In the genomic region with DNA sequence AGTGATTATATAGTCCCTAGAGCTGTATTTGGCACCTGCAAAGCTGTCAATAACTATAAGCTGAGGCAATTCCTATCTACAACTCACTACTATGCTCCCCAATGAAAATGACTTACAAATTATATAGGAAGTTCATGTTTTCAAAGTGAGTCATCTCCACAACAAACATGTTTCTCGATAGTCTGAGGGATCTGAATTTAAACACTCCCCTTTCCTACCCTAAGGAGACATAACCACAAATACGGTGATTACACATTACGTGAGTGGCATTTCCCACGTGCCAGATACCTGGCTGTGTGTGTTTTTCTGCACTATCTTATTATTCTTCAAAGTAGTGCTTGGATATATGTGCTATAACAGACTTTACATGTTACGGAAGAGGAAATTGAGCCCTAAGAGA, we compare ENCODE assay signal across 1 cellular context.
TF ChIP-seq lines count a peak whose summit lies in the region.

No MANE protein-coding gene starts in this region.

TF ChIP-seq in HCT116, 20 proteins besides CTCF, POLR2A, EP300 and RAD21 (continued from another document):
- TF ChIP-seq, protein P1, sequence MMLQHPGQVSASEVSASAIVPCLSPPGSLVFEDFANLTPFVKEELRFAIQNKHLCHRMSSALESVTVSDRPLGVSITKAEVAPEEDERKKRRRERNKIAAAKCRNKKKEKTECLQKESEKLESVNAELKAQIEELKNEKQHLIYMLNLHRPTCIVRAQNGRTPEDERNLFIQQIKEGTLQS (IDR thresholded peaks at IDR 0.05), result no peak
- TF ChIP-seq EZH2phosphoT487 (IDR thresholded peaks at IDR 0.05; ENCODE audit: borderline replicate concordance) (no peak), FOSL1 (IDR thresholded peaks at IDR 0.05; ENCODE audit: low read depth) (no peak), JUND (IDR thresholded peaks at IDR 0.05) (no peak), TCF7L2 (IDR thresholded peaks at IDR 0.05; ENCODE audit: borderline replicate concordance, extremely low read depth, insufficient read depth, insufficient read length) (no peak), YY1 (IDR thresholded peaks at IDR 0.05; ENCODE audit: extremely low read depth, insufficient replicate concordance, low read depth, low read length) (no peak), CBX3 (IDR thresholded peaks at IDR 0.05; ENCODE audit: low read depth) (no peak), EGR1 (IDR thresholded peaks at IDR 0.05; ENCODE audit: low read depth) (no peak), EZH2 (IDR thresholded peaks at IDR 0.05) (no peak), ELF1 (IDR thresholded peaks at IDR 0.05; ENCODE audit: borderline replicate concordance, low read depth) (no peak), SIN3A (IDR thresholded peaks at IDR 0.05; ENCODE audit: low read depth) (no peak), POLR2AphosphoS5 (IDR thresholded peaks at IDR 0.05; ENCODE audit: low read depth, low read length) (no peak), SRF (IDR thresholded peaks at IDR 0.05; ENCODE audit: low read depth) (no peak)
- TF ChIP-seq, protein P2, sequence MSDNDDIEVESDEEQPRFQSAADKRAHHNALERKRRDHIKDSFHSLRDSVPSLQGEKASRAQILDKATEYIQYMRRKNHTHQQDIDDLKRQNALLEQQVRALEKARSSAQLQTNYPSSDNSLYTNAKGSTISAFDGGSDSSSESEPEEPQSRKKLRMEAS (IDR thresholded peaks at IDR 0.05), result no peak
